8 cellular contexts compared by ENCODE assay signal in genomic region chr5:157387683-157388093, GRCh38.
A peak's percentile ranks its signal among the peaks of the same experiment; 100 is the strongest.
DNase-seq lines count a peak whose midpoint lies in the region; ATAC-seq and TF ChIP-seq lines count a peak whose summit lies in the region.

No MANE protein-coding gene starts in this region.

- H3K27me3 Mint-ChIP-seq in activated T-helper 1 cell treated with anti-CD3 and anti-CD28 coated beads, Interleukin-12 subunit alpha, Interleukin-12 subunit beta, Interleukin-2, Interleukin-4 antibody, amounts not matched to agents 30 ng/mL and 10 ng/mL and 1 ng/mL, durations not matched to agents 14 hours and 24 hours and 36 hours (ENCODE audit: insufficient read depth) = no peaks in the 10 kb centered on the region

- in situ Hi-C loops in gastrocnemius medialis (cut with MboI; ENCODE audit: low sequenced_read_pairs in 4 of 4) = no loop called here

- H3K27ac Mint-ChIP-seq in activated T-helper 1 cell treated with anti-CD3 and anti-CD28 coated beads, Interleukin-12 subunit alpha, Interleukin-12 subunit beta, Interleukin-2, Interleukin-4 antibody, amounts not matched to agents 30 ng/mL and 10 ng/mL and 1 ng/mL, durations not matched to agents 14 hours and 24 hours and 36 hours = peak overlapping the region; percentile 76

- H3K4me3 ChIP-seq in gastrocnemius medialis = no peak overlapping the region

- peaks cover 18 to 27% of the 10 kb centered on the region in 2 donors for H3K4me1 ChIP-seq in gastrocnemius medialis

- no peaks in the 10 kb centered on the region for H3K9me3 ChIP-seq in gastrocnemius medialis

- no peak for TF ChIP-seq CTCF in gastrocnemius medialis (IDR thresholded peaks at IDR 0.05 in 4 of 5, conservative IDR thresholded peaks at IDR 0.05 in 1 of 5)

- H3K4me1 Mint-ChIP-seq in activated T-helper 1 cell treated with anti-CD3 and anti-CD28 coated beads, Interleukin-12 subunit alpha, Interleukin-12 subunit beta, Interleukin-2, Interleukin-4 antibody, amounts not matched to agents 30 ng/mL and 10 ng/mL and 1 ng/mL, durations not matched to agents 14 hours and 24 hours and 36 hours (ENCODE audit: low read depth) = peaks cover 27% of the 10 kb centered on the region

- H3K36me3 Mint-ChIP-seq in activated T-helper 1 cell treated with anti-CD3 and anti-CD28 coated beads, Interleukin-12 subunit alpha, Interleukin-12 subunit beta, Interleukin-2, Interleukin-4 antibody, amounts not matched to agents 30 ng/mL and 10 ng/mL and 1 ng/mL, durations not matched to agents 14 hours and 24 hours and 36 hours (ENCODE audit: low read depth) = peaks cover 54% of the 10 kb centered on the region

- intact Hi-C loops in activated T-helper 1 cell treated with anti-CD3 and anti-CD28 coated beads, Interleukin-12 subunit alpha, Interleukin-12 subunit beta, Interleukin-2, Interleukin-4 antibody, amounts not matched to agents 30 ng/mL and 10 ng/mL and 1 ng/mL, durations not matched to agents 14 hours and 24 hours and 36 hours (cut with micrococcal nuclease) = no loop called here
- intact Hi-C loops in left cardiac atrium (cut with DNase I) = no loop called here
- intact Hi-C loops in gastrocnemius medialis (cut with DNase I; ENCODE audit: low total_unique reads) = no loop called here

- H3K36me3 ChIP-seq in gastrocnemius medialis = no peaks in the 10 kb centered on the region

- H3K27me3 ChIP-seq in gastrocnemius medialis = no peaks in the 10 kb centered on the region

- no peak for TF ChIP-seq POLR2A in gastrocnemius medialis (IDR thresholded peaks at IDR 0.05)

- peak; percentile 89 for DNase-seq in GM04504 (ENCODE audit: low read depth)
- DNase-seq in activated T-helper 1 cell treated with anti-CD3 and anti-CD28 coated beads, Interleukin-12 subunit alpha, Interleukin-12 subunit beta, Interleukin-2, Interleukin-4 antibody, amounts not matched to agents 30 ng/mL and 10 ng/mL and 1 ng/mL, durations not matched to agents 14 hours and 24 hours and 36 hours (ENCODE audit: low spot score) = no peak
- DNase-seq in left cardiac atrium = no peak
- DNase-seq in gastrocnemius medialis = peak; percentile 45 to 63
- no peak for DNase-seq in globus pallidus (ENCODE audit: low spot score)

- no peaks in the 10 kb centered on the region for H3K9me3 Mint-ChIP-seq in activated T-helper 1 cell treated with anti-CD3 and anti-CD28 coated beads, Interleukin-12 subunit alpha, Interleukin-12 subunit beta, Interleukin-2, Interleukin-4 antibody, amounts not matched to agents 30 ng/mL and 10 ng/mL and 1 ng/mL, durations not matched to agents 14 hours and 24 hours and 36 hours

- peak overlapping the region; percentile 44 to 71 (median 66) for H3K27ac ChIP-seq in gastrocnemius medialis

- ATAC-seq in left cardiac atrium (peak; percentile 71 to 75), gastrocnemius medialis (peak; percentile 95 to 96), HG03095 (IDR thresholded peaks at IDR 0.05; ENCODE audit: unreplicated experiment) (no peak), GM21619 (IDR thresholded peaks at IDR 0.05; ENCODE audit: unreplicated experiment) (no peak), HG02852 (IDR thresholded peaks at IDR 0.05; ENCODE audit: unreplicated experiment) (no peak)

- H3K4me3 Mint-ChIP-seq in activated T-helper 1 cell treated with anti-CD3 and anti-CD28 coated beads, Interleukin-12 subunit alpha, Interleukin-12 subunit beta, Interleukin-2, Interleukin-4 antibody, amounts not matched to agents 30 ng/mL and 10 ng/mL and 1 ng/mL, durations not matched to agents 14 hours and 24 hours and 36 hours = no peak overlapping the region

Comparison
In these comparisons a context has a peak if more than half of its experiments do, and no peak if none do; other contexts are left out.
1. DNase-seq: peak in GM04504 (single experiment) and gastrocnemius medialis (2 of 2); none in activated T-helper 1 cell treated with anti-CD3 and anti-CD28 coated beads, Interleukin-12 subunit alpha, Interleukin-12 subunit beta, Interleukin-2, Interleukin-4 antibody, amounts not matched to agents 30 ng/mL and 10 ng/mL and 1 ng/mL, durations not matched to agents 14 hours and 24 hours and 36 hours (single experiment), left cardiac atrium (single experiment) and globus pallidus (single experiment).
2. ATAC-seq: peak in left cardiac atrium (2 of 2) and gastrocnemius medialis (2 of 2); none in HG03095 (single experiment), GM21619 (single experiment) and HG02852 (single experiment).